30 cellular contexts compared by ENCODE assay signal in genomic region chr13:67094078-67094477, GRCh38.
"Had no signal": no experiment of that assay in that cellular context is flagged by ENCODE, and none has a peak within 500 bp of the region (broad histone marks: within the 10 kb centered on the region; RNA-seq: fewer than 3 reads in every experiment).

No MANE protein-coding gene starts in this region.

- ATAC-seq: activated CD4-positive, alpha-beta T cell treated with anti-CD3 and anti-CD28 coated beads for 36 hours; activated T-cell treated with anti-CD3 and anti-CD28 coated beads, Interleukin-2, amount 50 U/mL, for 4 hours; activated T-helper 17 cell treated with anti-CD3 and anti-CD28 coated beads, Interleukin-2, amount 50 U/mL, for 72 hours; effector memory CD8-positive, alpha-beta T cell; gastroesophageal sphincter; heart right ventricle had no signal

- H3K4me1 Mint-ChIP-seq: activated CD4-positive, alpha-beta T cell treated with anti-CD3 and anti-CD28 coated beads for 36 hours; activated CD4-positive, alpha-beta T cell treated with anti-CD3 and anti-CD28 coated beads, Interleukin-2, amount 10 ng/mL, durations not matched to agents 24 days and 14 days; activated T-helper 17 cell treated with anti-CD3 and anti-CD28 coated beads, Interleukin-2, amount 50 U/mL, for 72 hours; brain had no signal

- H3K4me1 ChIP-seq: adrenal gland, ascending aorta, breast epithelium had no signal

- H3K27ac ChIP-seq: adrenal gland, ascending aorta, breast epithelium, cardiac muscle cell, coronary artery, esophagus muscularis mucosa, gastroesophageal sphincter, heart right ventricle, hepatocyte had no signal

- H3K27me3 ChIP-seq: adrenal gland, ascending aorta, breast epithelium, cardiac muscle cell, esophagus muscularis mucosa, gastroesophageal sphincter, heart right ventricle, hepatocyte had no signal

- DNase-seq: activated CD4-positive, alpha-beta memory T cell treated with anti-CD3 and anti-CD28 coated beads for 36 hours; activated CD4-positive, alpha-beta T cell treated with anti-CD3 and anti-CD28 coated beads for 36 hours; activated CD4-positive, alpha-beta T cell treated with anti-CD3 and anti-CD28 coated beads, Interleukin-2, amount 10 ng/mL, durations not matched to agents 24 days and 14 days; activated CD4-positive, CD25-positive, alpha-beta regulatory T cell; activated CD4-positive, CD25-positive, alpha-beta regulatory T cell treated with anti-CD3 and anti-CD28 coated beads, Interleukin-2, amount 50 U/mL, for 72 hours; activated effector memory CD4-positive, alpha-beta T cell treated with Interleukin-2 at 50 U/mL for 16 hours; activated gamma-delta T cell treated with Interleukin-2 at 50 U/mL for 16 hours; activated naive CD4-positive, alpha-beta T cell treated with anti-CD3 and anti-CD28 coated beads, Interleukin-2, amount 50 U/mL, for 16 hours; activated naive CD4-positive, alpha-beta T cell treated with Interleukin-2 at 50 U/mL for 16 hours; activated T-cell treated with anti-CD3 and anti-CD28 coated beads, Interleukin-2, amount 50 U/mL, for 4 hours; adrenal gland; central memory CD4-positive, alpha-beta T cell; cerebellar nuclear complex; effector CD4-positive, alpha-beta T cell; effector memory CD8-positive, alpha-beta T cell; erythroblast; foreskin melanocyte; heart right ventricle; T-helper 2 cell had no signal

- H3K9me3 ChIP-seq: adrenal gland, ascending aorta, breast epithelium, esophagus muscularis mucosa, gastroesophageal sphincter, heart right ventricle had no signal

- H2AFZ ChIP-seq: hepatocyte had no signal

- H3K27me3 Mint-ChIP-seq: activated CD4-positive, alpha-beta memory T cell treated with anti-CD3 and anti-CD28 coated beads for 36 hours; activated CD4-positive, alpha-beta T cell treated with anti-CD3 and anti-CD28 coated beads for 36 hours; activated CD4-positive, alpha-beta T cell treated with anti-CD3 and anti-CD28 coated beads, Interleukin-2, amount 10 ng/mL, durations not matched to agents 24 days and 14 days; activated naive CD8-positive, alpha-beta T cell; activated T-helper 17 cell treated with anti-CD3 and anti-CD28 coated beads, Interleukin-2, amount 50 U/mL, for 72 hours; brain; dendritic cell treated with granulocyte-macrophage colony-stimulating factor and Interleukin-4, amounts not matched to agents 40 ng/mL and 50 ng/mL, for 4 days; effector memory CD8-positive, alpha-beta T cell had no signal

- H3K9me3 Mint-ChIP-seq: activated CD4-positive, alpha-beta memory T cell treated with anti-CD3 and anti-CD28 coated beads for 36 hours; activated CD4-positive, alpha-beta T cell treated with anti-CD3 and anti-CD28 coated beads, Interleukin-2, amount 10 ng/mL, durations not matched to agents 24 days and 14 days; activated T-cell treated with anti-CD3 and anti-CD28 coated beads, Interleukin-2, amount 50 U/mL, for 4 hours; activated T-helper 17 cell treated with anti-CD3 and anti-CD28 coated beads, Interleukin-2, amount 50 U/mL, for 72 hours; brain; dendritic cell treated with granulocyte-macrophage colony-stimulating factor and Interleukin-4, amounts not matched to agents 40 ng/mL and 50 ng/mL, for 4 days had no signal

- H3K4me3 ChIP-seq: adrenal gland, ascending aorta, breast epithelium, cardiac muscle cell, coronary artery, esophagus muscularis mucosa, gastroesophageal sphincter, heart right ventricle, hepatocyte had no signal

- H3K4me2 ChIP-seq: hepatocyte had no signal

- H3K4me3 Mint-ChIP-seq: activated CD4-positive, alpha-beta memory T cell treated with anti-CD3 and anti-CD28 coated beads for 36 hours; activated CD4-positive, alpha-beta T cell treated with anti-CD3 and anti-CD28 coated beads for 36 hours; activated CD4-positive, alpha-beta T cell treated with anti-CD3 and anti-CD28 coated beads, Interleukin-2, amount 10 ng/mL, durations not matched to agents 24 days and 14 days; activated naive CD8-positive, alpha-beta T cell; activated T-cell treated with anti-CD3 and anti-CD28 coated beads, Interleukin-2, amount 50 U/mL, for 4 hours; activated T-helper 17 cell treated with anti-CD3 and anti-CD28 coated beads, Interleukin-2, amount 50 U/mL, for 72 hours; brain; dendritic cell treated with granulocyte-macrophage colony-stimulating factor and Interleukin-4, amounts not matched to agents 40 ng/mL and 50 ng/mL, for 4 days; effector memory CD8-positive, alpha-beta T cell had no signal

- H3K36me3 Mint-ChIP-seq: activated CD4-positive, alpha-beta memory T cell treated with anti-CD3 and anti-CD28 coated beads for 36 hours; activated naive CD8-positive, alpha-beta T cell; brain had no signal

- H3K36me3 ChIP-seq: adrenal gland, ascending aorta, breast epithelium, cardiac muscle cell, esophagus muscularis mucosa, gastroesophageal sphincter, heart right ventricle had no signal

- H3K79me2 ChIP-seq: hepatocyte had no signal

- H3K27ac Mint-ChIP-seq: activated CD4-positive, alpha-beta memory T cell treated with anti-CD3 and anti-CD28 coated beads for 36 hours; activated CD4-positive, alpha-beta T cell treated with anti-CD3 and anti-CD28 coated beads for 36 hours; activated CD4-positive, alpha-beta T cell treated with anti-CD3 and anti-CD28 coated beads, Interleukin-2, amount 10 ng/mL, durations not matched to agents 24 days and 14 days; activated naive CD8-positive, alpha-beta T cell; activated T-helper 17 cell treated with anti-CD3 and anti-CD28 coated beads, Interleukin-2, amount 50 U/mL, for 72 hours; dendritic cell treated with granulocyte-macrophage colony-stimulating factor and Interleukin-4, amounts not matched to agents 40 ng/mL and 50 ng/mL, for 4 days; effector memory CD8-positive, alpha-beta T cell had no signal
